14 cellular contexts compared by ENCODE assay signal in genomic region chr16:85988306-85988705, GRCh38.
DNase-seq lines count a peak whose midpoint lies in the region; ATAC-seq and TF ChIP-seq lines count a peak whose summit lies in the region.
"Had no signal": no experiment of that assay in that cellular context is flagged by ENCODE, and none has a peak within 500 bp of the region (broad histone marks: within the 10 kb centered on the region; RNA-seq: fewer than 3 reads in every experiment).

No MANE protein-coding gene starts in this region.

- no peak for TF ChIP-seq CTCF in natural killer cell (IDR thresholded peaks at IDR 0.05)

- no peaks in the 10 kb centered on the region for H3K36me3 Mint-ChIP-seq in natural killer cell treated with Interleukin-12 subunit alpha and Interleukin-12 subunit beta and Interleukin-15 and Interleukin-18, amount 100 ng/mL, for 72 hours
- H3K36me3 Mint-ChIP-seq in natural killer cell = no peaks in the 10 kb centered on the region
- H3K36me3 Mint-ChIP-seq in activated naive CD8-positive, alpha-beta T cell treated with anti-CD3 and anti-CD28 coated beads, Interleukin-2, amount 10 ng/mL, durations not matched to agents 7 days and 5 days = no peaks in the 10 kb centered on the region

- H3K4me3 Mint-ChIP-seq in natural killer cell treated with Interleukin-12 subunit alpha and Interleukin-12 subunit beta and Interleukin-15 and Interleukin-18, amount 100 ng/mL, for 72 hours = peak overlapping the region; percentile 80
- H3K4me3 Mint-ChIP-seq in natural killer cell = no peak overlapping the region
- peak overlapping the region; percentile 2 for H3K4me3 Mint-ChIP-seq in activated naive CD8-positive, alpha-beta T cell treated with anti-CD3 and anti-CD28 coated beads, Interleukin-2, amount 10 ng/mL, durations not matched to agents 7 days and 5 days

- peaks cover 0 to 6% of the 10 kb centered on the region in 2 donors for H3K27me3 Mint-ChIP-seq in natural killer cell treated with Interleukin-12 subunit alpha and Interleukin-12 subunit beta and Interleukin-15 and Interleukin-18, amount 100 ng/mL, for 72 hours
- no peaks in the 10 kb centered on the region for H3K27me3 Mint-ChIP-seq in natural killer cell (ENCODE audit: low read depth in 2 of 2)
- no peaks in the 10 kb centered on the region for H3K27me3 Mint-ChIP-seq in activated naive CD8-positive, alpha-beta T cell treated with anti-CD3 and anti-CD28 coated beads, Interleukin-2, amount 10 ng/mL, durations not matched to agents 7 days and 5 days

- intact Hi-C loops in natural killer cell (cut with micrococcal nuclease) = loop anchor here (5.0 kb wide), 2 partner anchors 51 to 91 kb away; partner anchors contain the start of gene IRF8

- H3K4me1 Mint-ChIP-seq in natural killer cell treated with Interleukin-12 subunit alpha and Interleukin-12 subunit beta and Interleukin-15 and Interleukin-18, amount 100 ng/mL, for 72 hours (ENCODE audit: low read depth in 2 of 2) = peaks cover 66 to 67% of the 10 kb centered on the region in 2 donors
- H3K4me1 Mint-ChIP-seq in natural killer cell = peaks cover 41 to 52% of the 10 kb centered on the region in 2 donors
- peaks cover 40% of the 10 kb centered on the region for H3K4me1 Mint-ChIP-seq in activated naive CD8-positive, alpha-beta T cell treated with anti-CD3 and anti-CD28 coated beads, Interleukin-2, amount 10 ng/mL, durations not matched to agents 7 days and 5 days

- no peak for ATAC-seq in natural killer cell treated with Interleukin-12 subunit alpha and Interleukin-12 subunit beta and Interleukin-15 and Interleukin-18, amount 100 ng/mL, for 72 hours
- no peak for ATAC-seq in natural killer cell
- peak; percentile 15 for ATAC-seq in HG03432 (IDR thresholded peaks at IDR 0.05; ENCODE audit: unreplicated experiment)
- ATAC-seq in activated naive CD8-positive, alpha-beta T cell treated with anti-CD3 and anti-CD28 coated beads, Interleukin-2, amount 10 ng/mL, durations not matched to agents 7 days and 5 days (ENCODE audit: low read depth) = no peak
- ATAC-seq in GM18520 (IDR thresholded peaks at IDR 0.05; ENCODE audit: unreplicated experiment) = no peak
- ATAC-seq: foreskin keratinocyte had no signal

- POLR2A ChIA-PET in activated naive CD8-positive, alpha-beta T cell treated with anti-CD3 and anti-CD28 coated beads, Interleukin-2, amount 10 ng/mL, durations not matched to agents 7 days and 5 days (lab: Charles Lee) = interaction anchor here (3.9 kb wide), 1 partner anchor 167 kb away, joined by 20 read pairs; no protein-coding TSS in a partner anchor

- no peak for DNase-seq in natural killer cell treated with Interleukin-12 subunit alpha and Interleukin-12 subunit beta and Interleukin-15 and Interleukin-18, amount 100 ng/mL, for 72 hours (ENCODE audit: low spot score)
- no peak for DNase-seq in natural killer cell
- DNase-seq in activated naive CD8-positive, alpha-beta T cell treated with anti-CD3 and anti-CD28 coated beads, Interleukin-2, amount 10 ng/mL, durations not matched to agents 7 days and 5 days = no peak
- no peak for DNase-seq in AG08395 (ENCODE audit: low spot score)
- DNase-seq in NCI-H1694 (lab: John Stamatoyannopoulos, UW) = no peak
- DNase-seq in RPMI8226 = no peak
- DNase-seq: Caco-2, colonic mucosa, foreskin keratinocyte, MV-4-11, NCI-H2081, NCI-H524 treated with DMSO at 0.1 percent for 48 hours had no signal

- peak overlapping the region; percentile 29 to 84 for H3K27ac Mint-ChIP-seq in natural killer cell treated with Interleukin-12 subunit alpha and Interleukin-12 subunit beta and Interleukin-15 and Interleukin-18, amount 100 ng/mL, for 72 hours
- no peak overlapping the region for H3K27ac Mint-ChIP-seq in natural killer cell
- H3K27ac Mint-ChIP-seq in activated naive CD8-positive, alpha-beta T cell treated with anti-CD3 and anti-CD28 coated beads, Interleukin-2, amount 10 ng/mL, durations not matched to agents 7 days and 5 days = peak overlapping the region; percentile 68

- no peaks in the 10 kb centered on the region for H3K9me3 Mint-ChIP-seq in natural killer cell treated with Interleukin-12 subunit alpha and Interleukin-12 subunit beta and Interleukin-15 and Interleukin-18, amount 100 ng/mL, for 72 hours
- H3K9me3 Mint-ChIP-seq in natural killer cell = no peaks in the 10 kb centered on the region
- no peaks in the 10 kb centered on the region for H3K9me3 Mint-ChIP-seq in activated naive CD8-positive, alpha-beta T cell treated with anti-CD3 and anti-CD28 coated beads, Interleukin-2, amount 10 ng/mL, durations not matched to agents 7 days and 5 days

Comparison
In these comparisons a context has a peak if more than half of its experiments do, and no peak if none do; other contexts are left out.
1. H3K27ac Mint-ChIP-seq: peak in natural killer cell treated with Interleukin-12 subunit alpha and Interleukin-12 subunit beta and Interleukin-15 and Interleukin-18, amount 100 ng/mL, for 72 hours (2 of 2) and activated naive CD8-positive, alpha-beta T cell treated with anti-CD3 and anti-CD28 coated beads, Interleukin-2, amount 10 ng/mL, durations not matched to agents 7 days and 5 days (single experiment); none in natural killer cell (0 of 2).